Comparison of ENCODE assay signal across 11 cellular contexts in the genomic region with DNA sequence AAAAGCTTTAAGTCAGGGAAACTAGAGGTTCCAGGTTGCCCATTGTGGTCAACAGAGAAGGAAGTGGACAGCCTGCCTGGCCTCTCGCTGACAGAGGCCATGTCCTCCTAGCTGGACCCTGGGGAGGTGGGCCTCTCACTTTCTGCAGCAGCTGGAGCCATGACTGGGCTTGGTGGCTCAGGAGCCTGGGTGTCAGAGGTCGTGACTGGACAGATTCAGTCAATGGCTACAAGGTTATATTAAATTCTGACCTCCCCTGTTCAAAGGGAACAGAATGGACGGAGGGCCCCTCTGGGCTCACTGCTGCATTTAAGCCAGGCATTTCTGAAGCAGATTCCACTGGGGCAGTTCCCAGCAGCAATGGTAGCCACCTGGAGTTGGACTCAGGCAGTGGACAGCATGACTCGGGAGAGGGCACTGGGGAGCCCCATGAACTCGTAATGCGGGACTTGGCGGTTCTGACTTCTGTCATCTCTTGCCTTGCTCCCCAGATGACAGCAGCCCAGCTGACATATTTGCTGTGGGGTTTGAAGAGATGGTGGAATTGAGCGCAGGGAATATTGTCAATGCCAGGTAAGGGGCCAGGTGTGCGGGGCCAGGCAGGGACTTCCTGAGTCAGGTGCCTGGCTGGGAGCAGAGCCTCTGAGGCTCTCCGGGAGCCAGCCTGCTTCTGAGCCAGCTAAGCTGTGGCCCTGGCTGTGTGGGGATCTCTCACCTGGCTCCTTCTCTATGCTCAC.
DNase-seq lines count a peak whose midpoint lies in the region; ATAC-seq and TF ChIP-seq lines count a peak whose summit lies in the region.
"Had no signal": no experiment of that assay in that cellular context is flagged by ENCODE, and none has a peak within 500 bp of the region (broad histone marks: within the 10 kb centered on the region; RNA-seq: fewer than 3 reads in every experiment).

No MANE protein-coding gene starts in this region.

- H3K27ac Mint-ChIP-seq in T-helper 1 cell treated with Interleukin-12 subunit alpha and Interleukin-12 subunit beta and Interleukin-4 antibody, amounts not matched to agents 30 μg/mL and 1 μg/mL, for 36 hours = peak overlapping the region; percentile 64
- H3K27ac Mint-ChIP-seq in WTC11 (peak overlapping the region; percentile 29; the same call in 1 of the 2 replicates), endodermal cell (no peak overlapping the region)

- WGBS in stomach, 5 donors = 75 to 88% (median 80%) methylated on average over 8 to 10 of the region's 10 CpGs
- 93 to 96% methylated on average over 4 to 10 of the region's 10 CpGs for WGBS in endodermal cell (ENCODE audit: insufficient coverage in 1 of 2, insufficient read length in 1 of 2), 2 experiments

- no peaks in the 10 kb centered on the region for H3K9me3 Mint-ChIP-seq in T-helper 1 cell treated with Interleukin-12 subunit alpha and Interleukin-12 subunit beta and Interleukin-4 antibody, amounts not matched to agents 30 μg/mL and 1 μg/mL, for 36 hours
- H3K9me3 Mint-ChIP-seq in WTC11 (no peaks in the 10 kb centered on the region), endodermal cell (no peaks in the 10 kb centered on the region)

- H3K9me3 ChIP-seq in stomach (no peaks in the 10 kb centered on the region), endodermal cell (ENCODE audit: control insufficient read depth, low read length) (no peaks in the 10 kb centered on the region)
- H3K9me3 ChIP-seq: lower lobe of right lung had no signal

- H3K36me3 Mint-ChIP-seq in T-helper 1 cell treated with Interleukin-12 subunit alpha and Interleukin-12 subunit beta and Interleukin-4 antibody, amounts not matched to agents 30 μg/mL and 1 μg/mL, for 36 hours (ENCODE audit: low read depth) = peaks cover 34% of the 10 kb centered on the region
- H3K36me3 Mint-ChIP-seq in WTC11 = peaks cover 3% of the 10 kb centered on the region
- H3K36me3 Mint-ChIP-seq in endodermal cell (ENCODE audit: low read depth) = peaks cover 26% of the 10 kb centered on the region

- TF ChIP-seq CTCF in WTC11 (IDR thresholded peaks at IDR 0.05) = no peak
- TF ChIP-seq CTCF in foreskin keratinocyte (conservative IDR thresholded peaks at IDR 0.05) = no peak
- TF ChIP-seq CTCF in stomach (IDR thresholded peaks at IDR 0.05) = no peak
- no peak for TF ChIP-seq CTCF in endodermal cell (conservative IDR thresholded peaks at IDR 0.05)

- peaks cover 27% of the 10 kb centered on the region for H3K4me1 Mint-ChIP-seq in T-helper 1 cell treated with Interleukin-12 subunit alpha and Interleukin-12 subunit beta and Interleukin-4 antibody, amounts not matched to agents 30 μg/mL and 1 μg/mL, for 36 hours (ENCODE audit: low read depth)
- peaks cover 12% of the 10 kb centered on the region for H3K4me1 Mint-ChIP-seq in WTC11
- H3K4me1 Mint-ChIP-seq in endodermal cell = peaks cover 8% of the 10 kb centered on the region

- TF ChIP-seq POLR2A in stomach (IDR thresholded peaks at IDR 0.05) = no peak

- CTCF ChIA-PET in WTC11 (lab: Charles Lee) (interaction anchor here (1.1 to 1.4 kb wide), 2 partner anchors 35 to 42 kb away, joined by 3 to 4 read pairs; no protein-coding TSS in a partner anchor), HEK293T (lab: Yijun Ruan, JAX) (interaction anchor here (0.6 kb wide), 1 partner anchor 70 kb away, joined by 3 read pairs; no protein-coding TSS in a partner anchor)

- H3K4me3 ChIP-seq in stomach = no peak overlapping the region
- no peak overlapping the region for H3K4me3 ChIP-seq in endodermal cell (ENCODE audit: low read length)
- H3K4me3 ChIP-seq: lower lobe of right lung had no signal

- peaks cover 23% of the 10 kb centered on the region for H3K4me1 ChIP-seq in foreskin keratinocyte
- H3K4me1 ChIP-seq in stomach = peaks cover 0 to 28% (median 11%) of the 10 kb centered on the region in 4 donors
- H3K4me1 ChIP-seq in endodermal cell (ENCODE audit: control insufficient read depth, insufficient read depth, low read length) = no peaks in the 10 kb centered on the region

- H3K36me3 ChIP-seq in stomach = peaks cover 17 to 80% (median 66%) of the 10 kb centered on the region in 4 donors
- H3K36me3 ChIP-seq in endodermal cell (ENCODE audit: control insufficient read depth, insufficient read depth, low read length) = peaks cover 44% of the 10 kb centered on the region

- H3K27ac ChIP-seq in foreskin keratinocyte (no peak overlapping the region), stomach (peak overlapping the region; percentile 62 to 88 (median 78)), endodermal cell (ENCODE audit: low read depth, low read length) (no peak overlapping the region)

- intact Hi-C loops in stomach (cut with DNase I; ENCODE audit: low total_unique reads) = loop anchor here (10.0 kb wide), 1 partner anchor 94 kb away; no protein-coding TSS in a partner anchor

- ATAC-seq in WTC11 (no peak; the same call in 1 of the 2 replicates), foreskin keratinocyte (peak; percentile 68), HG02852 (IDR thresholded peaks at IDR 0.05; ENCODE audit: unreplicated experiment) (no peak)

- no peaks in the 10 kb centered on the region for H3K27me3 ChIP-seq in foreskin keratinocyte
- no peaks in the 10 kb centered on the region for H3K27me3 ChIP-seq in stomach
- H3K27me3 ChIP-seq in endodermal cell (ENCODE audit: control insufficient read depth, insufficient read depth, low read length, poor library complexity, severe bottlenecking) = no peaks in the 10 kb centered on the region

- POLR2A ChIA-PET in WTC11 (lab: Charles Lee) (interaction anchor here (0.6 kb wide), 1 partner anchor 99 kb away, joined by 3 read pairs; no protein-coding TSS in a partner anchor), HEK293T (lab: Yijun Ruan, JAX) (interaction anchor here (1.0 kb wide), 1 partner anchor 84 kb away, joined by 4 read pairs; no protein-coding TSS in a partner anchor)

- no peak for TF ChIP-seq EP300 in stomach (IDR thresholded peaks at IDR 0.05)

- H3K9ac ChIP-seq in endodermal cell (ENCODE audit: extremely low read depth, low read length, poor library complexity, severe bottlenecking) = no peak overlapping the region

- H3K4me3 Mint-ChIP-seq in T-helper 1 cell treated with Interleukin-12 subunit alpha and Interleukin-12 subunit beta and Interleukin-4 antibody, amounts not matched to agents 30 μg/mL and 1 μg/mL, for 36 hours = no peak overlapping the region
- H3K4me3 Mint-ChIP-seq in WTC11 (no peak overlapping the region), endodermal cell (no peak overlapping the region)

- H3K27me3 Mint-ChIP-seq in T-helper 1 cell treated with Interleukin-12 subunit alpha and Interleukin-12 subunit beta and Interleukin-4 antibody, amounts not matched to agents 30 μg/mL and 1 μg/mL, for 36 hours (ENCODE audit: low read depth) = no peaks in the 10 kb centered on the region
- H3K27me3 Mint-ChIP-seq in WTC11 (ENCODE audit: low read depth) (no peaks in the 10 kb centered on the region), endodermal cell (ENCODE audit: insufficient read depth) (no peaks in the 10 kb centered on the region)

- DNase-seq in T-helper 1 cell (no peak), WTC11 (ENCODE audit: low spot score) (no peak), foreskin keratinocyte (no peak), stomach (no peak), endodermal cell (no peak), HEK293T (ENCODE audit: extremely low spot score) (no peak)
- DNase-seq: activated CD8-positive, alpha-beta memory T cell treated with anti-CD3 and anti-CD28 coated beads, Interleukin-2, amount 50 U/mL, for 48 hours; NCI-H146 had no signal

TF ChIP-seq in WTC11, 78 proteins besides CTCF, POLR2A, EP300 and RAD21 (continues in another document):
- TF ChIP-seq NR2C2 (CRISPR knock-in tag; IDR thresholded peaks at IDR 0.05) (no peak), TP53 (CRISPR knock-in tag; IDR thresholded peaks at IDR 0.05) (no peak), ELF4 (CRISPR knock-in tag; IDR thresholded peaks at IDR 0.05; ENCODE audit: low read depth) (no peak)
- TF ChIP-seq, protein P1, sequence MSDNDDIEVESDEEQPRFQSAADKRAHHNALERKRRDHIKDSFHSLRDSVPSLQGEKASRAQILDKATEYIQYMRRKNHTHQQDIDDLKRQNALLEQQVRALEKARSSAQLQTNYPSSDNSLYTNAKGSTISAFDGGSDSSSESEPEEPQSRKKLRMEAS (CRISPR knock-in tag; IDR thresholded peaks at IDR 0.05) = no peak
- TF ChIP-seq, protein P2, sequence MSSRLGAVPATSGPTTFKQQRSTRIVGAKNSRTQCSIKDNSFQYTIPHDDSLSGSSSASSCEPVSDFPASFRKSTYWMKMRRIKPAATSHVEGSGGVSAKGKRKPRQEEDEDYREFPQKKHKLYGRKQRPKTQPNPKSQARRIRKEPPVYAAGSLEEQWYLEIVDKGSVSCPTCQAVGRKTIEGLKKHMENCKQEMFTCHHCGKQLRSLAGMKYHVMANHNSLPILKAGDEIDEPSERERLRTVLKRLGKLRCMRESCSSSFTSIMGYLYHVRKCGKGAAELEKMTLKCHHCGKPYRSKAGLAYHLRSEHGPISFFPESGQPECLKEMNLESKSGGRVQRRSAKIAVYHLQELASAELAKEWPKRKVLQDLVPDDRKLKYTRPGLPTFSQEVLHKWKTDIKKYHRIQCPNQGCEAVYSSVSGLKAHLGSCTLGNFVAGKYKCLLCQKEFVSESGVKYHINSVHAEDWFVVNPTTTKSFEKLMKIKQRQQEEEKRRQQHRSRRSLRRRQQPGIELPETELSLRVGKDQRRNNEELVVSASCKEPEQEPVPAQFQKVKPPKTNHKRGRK (CRISPR knock-in tag; IDR thresholded peaks at IDR 0.05; ENCODE audit: borderline replicate concordance) = no peak

TF ChIP-seq in HEK293T, 16 proteins besides CTCF, POLR2A, EP300 and RAD21 (continues in another document):
- TF ChIP-seq SP1 (IDR thresholded peaks at IDR 0.05) = no peak
- TF ChIP-seq FOXK2 (IDR thresholded peaks at IDR 0.05) = no peak
- TF ChIP-seq, protein P3, sequence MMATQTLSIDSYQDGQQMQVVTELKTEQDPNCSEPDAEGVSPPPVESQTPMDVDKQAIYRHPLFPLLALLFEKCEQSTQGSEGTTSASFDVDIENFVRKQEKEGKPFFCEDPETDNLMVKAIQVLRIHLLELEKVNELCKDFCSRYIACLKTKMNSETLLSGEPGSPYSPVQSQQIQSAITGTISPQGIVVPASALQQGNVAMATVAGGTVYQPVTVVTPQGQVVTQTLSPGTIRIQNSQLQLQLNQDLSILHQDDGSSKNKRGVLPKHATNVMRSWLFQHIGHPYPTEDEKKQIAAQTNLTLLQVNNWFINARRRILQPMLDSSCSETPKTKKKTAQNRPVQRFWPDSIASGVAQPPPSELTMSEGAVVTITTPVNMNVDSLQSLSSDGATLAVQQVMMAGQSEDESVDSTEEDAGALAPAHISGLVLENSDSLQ (IDR thresholded peaks at IDR 0.05) = no peak
- TF ChIP-seq TARDBP (IDR thresholded peaks at IDR 0.05) = no peak
- no peak for TF ChIP-seq CTBP1 (IDR thresholded peaks at IDR 0.05; ENCODE audit: borderline replicate concordance)
- no peak for TF ChIP-seq FOXM1 (IDR thresholded peaks at IDR 0.05; ENCODE audit: borderline replicate concordance)
- no peak for TF ChIP-seq FOXA1 (IDR thresholded peaks at IDR 0.05)
- no peak for TF ChIP-seq ELF4 (IDR thresholded peaks at IDR 0.05)
- no peak for TF ChIP-seq SUZ12 (IDR thresholded peaks at IDR 0.05)
- no peak for TF ChIP-seq ZNF384 (IDR thresholded peaks at IDR 0.05)
- no peak for TF ChIP-seq ARNT (IDR thresholded peaks at IDR 0.05)
- TF ChIP-seq LEF1 (IDR thresholded peaks at IDR 0.05; ENCODE audit: borderline replicate concordance) = no peak
- TF ChIP-seq NFRKB (IDR thresholded peaks at IDR 0.05) = no peak

Comparison
In these comparisons a context has a peak if more than half of its experiments do, and no peak if none do; other contexts are left out.
1. H3K27ac ChIP-seq: peak in stomach (5 of 5); none in foreskin keratinocyte (single experiment) and endodermal cell (single experiment).